20 cellular contexts compared by ENCODE assay signal in genomic region chrX:100587846-100588245, GRCh38. TPM values are rescaled to one million over a fixed set of nuclear protein-coding genes. Genes with fewer than 3 reads are reported as not detected.
A peak's percentile ranks its signal among the peaks of the same experiment; 100 is the strongest.
DNase-seq lines count a peak whose midpoint lies in the region; ATAC-seq and TF ChIP-seq lines count a peak whose summit lies in the region.
"Had no signal": no experiment of that assay in that cellular context is flagged by ENCODE, and none has a peak within 500 bp of the region (broad histone marks: within the 10 kb centered on the region; RNA-seq: fewer than 3 reads in every experiment).

No MANE protein-coding gene starts in this region.

- ATAC-seq in gastroesophageal sphincter, result peak; percentile 24
- ATAC-seq in sciatic nerve, result peak; percentile 59
- no peak for ATAC-seq in GM21515 (IDR thresholded peaks at IDR 0.05; ENCODE audit: unreplicated experiment)
- ATAC-seq: A549, HCT116, K562 had no signal

- intact Hi-C loops in sciatic nerve (cut with DNase I) (no loop called here), vagina (cut with DNase I) (no loop called here)

- TF ChIP-seq POLR2A in gastroesophageal sphincter (IDR thresholded peaks at IDR 0.05) (no peak), vagina (IDR thresholded peaks at IDR 0.05) (no peak)

- H3K9ac ChIP-seq in endodermal cell (ENCODE audit: extremely low read depth, low read length, poor library complexity, severe bottlenecking), result no peak overlapping the region
- H3K9ac ChIP-seq: SK-N-SH had no signal

- H3K4me1 Mint-ChIP-seq in endodermal cell, result peaks cover 13% of the 10 kb centered on the region

- H3K27ac ChIP-seq in endodermal cell (ENCODE audit: low read depth, low read length), result no peak overlapping the region
- no peak overlapping the region for H3K27ac ChIP-seq in gastroesophageal sphincter
- H3K27ac ChIP-seq in vagina, result no peak overlapping the region
- H3K27ac ChIP-seq: A549, C4-2B had no signal

- H3K4me3 Mint-ChIP-seq in endodermal cell, result no peak overlapping the region

- no peaks in the 10 kb centered on the region for H3K36me3 ChIP-seq in endodermal cell (ENCODE audit: control insufficient read depth, insufficient read depth, low read length)
- no peaks in the 10 kb centered on the region for H3K36me3 ChIP-seq in gastroesophageal sphincter
- no peaks in the 10 kb centered on the region for H3K36me3 ChIP-seq in vagina

- TF ChIP-seq CTCF in HFF-Myc (IDR thresholded peaks at IDR 0.05; ENCODE audit: low read depth, low read length, missing control alignments) (no peak), endodermal cell (conservative IDR thresholded peaks at IDR 0.05) (no peak), gastroesophageal sphincter (IDR thresholded peaks at IDR 0.05) (no peak), vagina (IDR thresholded peaks at IDR 0.05) (no peak)

- TF ChIP-seq EP300 in gastroesophageal sphincter (IDR thresholded peaks at IDR 0.05), result no peak

- 100% methylated on average over 1 of the region's 2 CpGs; no CpG with 5 or more reads in 1 of the 2 experiments for WGBS in endodermal cell (ENCODE audit: insufficient coverage in 1 of 2, insufficient read length in 1 of 2), 2 experiments
- WGBS in gastroesophageal sphincter (ENCODE audit: low coverage in 1 of 2), 2 donors, result 53 to 75% methylated on average over 2 of the region's 2 CpGs

- H3K4me3 ChIP-seq in HFF-Myc (replicated peaks; ENCODE audit: low read depth, low read length) (no peak overlapping the region), endodermal cell (ENCODE audit: low read length) (no peak overlapping the region), gastroesophageal sphincter (no peak overlapping the region), vagina (no peak overlapping the region)
- H3K4me3 ChIP-seq: A549, K562 had no signal

- no peaks in the 10 kb centered on the region for H3K36me3 Mint-ChIP-seq in endodermal cell (ENCODE audit: low read depth)

- DNase-seq in HFF-Myc (ENCODE audit: extremely low read depth, low read depth) (peak; percentile 2), endodermal cell (no peak), sciatic nerve (ENCODE audit: low spot score) (no peak), SW480 (ENCODE audit: low spot score) (no peak), AG08396 (ENCODE audit: low spot score) (no peak), vagina (ENCODE audit: extremely low spot score in 2 of 2) (no peak)
- DNase-seq: AML-193, DMS79 treated with DMSO at 0.1 percent for 48 hours, NCI-H1694 treated with DMSO at 0.1 percent for 48 hours, NCI-H226, NCI-H524, SHP77 treated with DMSO at 0.1 percent for 48 hours, SK-N-SH had no signal

- peaks cover 51% of the 10 kb centered on the region for H3K27me3 Mint-ChIP-seq in endodermal cell (ENCODE audit: insufficient read depth)

- H3K27me3 ChIP-seq in endodermal cell (ENCODE audit: control insufficient read depth, insufficient read depth, low read length, poor library complexity, severe bottlenecking) (peaks cover 46% of the 10 kb centered on the region), gastroesophageal sphincter (no peaks in the 10 kb centered on the region), vagina (no peaks in the 10 kb centered on the region)

- peaks cover 2% of the 10 kb centered on the region for H3K9me3 Mint-ChIP-seq in endodermal cell

- H3K27ac Mint-ChIP-seq in endodermal cell, result peak overlapping the region; percentile 12

- H3K4me1 ChIP-seq in endodermal cell (ENCODE audit: control insufficient read depth, insufficient read depth, low read length), result no peaks in the 10 kb centered on the region
- no peaks in the 10 kb centered on the region for H3K4me1 ChIP-seq in gastroesophageal sphincter
- H3K4me1 ChIP-seq in vagina, result no peaks in the 10 kb centered on the region
- H3K4me1 ChIP-seq: A549 had no signal

- H3K9me3 ChIP-seq in endodermal cell (ENCODE audit: control insufficient read depth, low read length), result no peaks in the 10 kb centered on the region
- no peaks in the 10 kb centered on the region for H3K9me3 ChIP-seq in gastroesophageal sphincter
- no peaks in the 10 kb centered on the region for H3K9me3 ChIP-seq in vagina
- H3K9me3 ChIP-seq: A549, SK-N-SH had no signal

RNA-seq across cellular contexts. Expression of gene TNMD, which starts 3.1 kb away (rescaled TPM):
- total RNA-seq in endodermal cell (1 to 10 TPM in 1 of 2 donors, under 1 TPM in 1; 0.33 to 5.0 TPM), gastroesophageal sphincter (not detected), sciatic nerve (1.2 TPM), vagina (not detected)
- polyA plus RNA-seq in endodermal cell (2013, experiment 1 of 2), result 0.18 TPM
- polyA plus RNA-seq in endodermal cell (2013, experiment 2 of 2), result 0.33 TPM
- total RNA-seq: K562, RPMI7951 had no signal
- polyA plus RNA-seq: A549, K562, SK-N-SH had no signal

RNA-seq across cellular contexts. Expression of gene TSPAN6, which starts 48.8 kb away (rescaled TPM):
- total RNA-seq in endodermal cell (10 to 100 TPM; 60.4 to 77.7 TPM), gastroesophageal sphincter (10 to 100 TPM in 2 of 4 donors, 1 to 10 TPM in 2; 6.4 to 16.2 (median 8.5) TPM), sciatic nerve (33.3 TPM), vagina (19.6 TPM)
- 99.6 TPM for polyA plus RNA-seq in endodermal cell (2013, experiment 1 of 2)
- 90.0 TPM for polyA plus RNA-seq in endodermal cell (2013, experiment 2 of 2)

RNA-seq across cellular contexts. Expression of gene SRPX2, which starts 56.2 kb away (rescaled TPM):
- total RNA-seq in endodermal cell (under 1 TPM in 1 of 2 donors, not detected in 1; 0.44 TPM), gastroesophageal sphincter (10 to 100 TPM; 24.7 to 52.1 (median 39.7) TPM), sciatic nerve (36.7 TPM), vagina (50.6 TPM)
- 0.61 TPM for polyA plus RNA-seq in endodermal cell (2013, experiment 1 of 2)
- 1.2 TPM for polyA plus RNA-seq in endodermal cell (2013, experiment 2 of 2)

Comparison
In these comparisons a context has a peak if more than half of its experiments do, and no peak if none do; other contexts are left out.
1. RNA of gene SRPX2, which starts 56.2 kb away (total RNA-seq): 50.6 TPM in vagina (single experiment), 24.7 to 52.1 TPM in gastroesophageal sphincter and 36.7 TPM in sciatic nerve (single experiment); 0.44 TPM in endodermal cell; every median in the first group is over 10 times any median in the second.